Comparison of ENCODE assay signal across 8 cellular contexts in the genomic region with DNA sequence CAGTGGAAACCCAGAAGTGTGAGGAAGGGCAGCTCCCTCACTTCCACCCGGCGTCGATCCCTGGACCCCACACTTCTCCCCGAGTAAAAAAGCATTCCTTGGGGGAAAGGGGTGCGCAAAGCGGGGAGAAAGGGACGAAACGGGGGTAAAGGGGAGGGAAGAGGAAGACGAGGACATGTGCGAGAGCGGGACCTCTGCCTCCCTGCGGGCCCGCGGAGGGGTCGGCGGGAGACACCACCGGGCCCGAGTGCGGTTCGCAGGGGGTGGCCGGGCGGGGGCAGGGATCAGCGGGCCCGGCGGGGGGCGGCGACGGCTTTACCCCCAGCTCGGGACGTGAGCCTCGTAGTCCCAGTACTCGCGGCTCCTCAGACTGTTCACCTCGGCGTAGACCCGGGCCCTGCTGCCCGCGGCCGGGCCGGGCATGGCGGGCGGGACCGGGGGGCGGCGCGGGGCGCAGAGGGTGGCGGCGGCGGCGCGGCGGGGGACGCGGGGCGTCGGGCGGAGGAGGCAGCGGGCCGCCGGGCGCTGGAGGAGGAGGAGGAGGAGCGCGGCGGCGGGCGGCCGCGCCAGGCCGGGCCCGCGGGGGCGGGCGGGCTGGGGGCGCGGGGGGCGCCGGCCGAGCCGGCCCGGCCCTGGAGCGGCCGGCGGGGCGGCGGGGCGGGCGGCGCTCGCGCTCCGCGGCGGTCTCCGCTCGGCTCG. TPM values are rescaled to one million over a fixed set of nuclear protein-coding genes. Genes with fewer than 3 reads are reported as not detected.
DNase-seq lines count a peak whose midpoint lies in the region; ATAC-seq and TF ChIP-seq lines count a peak whose summit lies in the region.

No MANE protein-coding gene starts in this region.

- no peaks in the 10 kb centered on the region for H3K9me3 Mint-ChIP-seq in neural progenitor cell

- no peak for TF ChIP-seq RAD21 in SK-N-SH (IDR thresholded peaks at IDR 0.05; ENCODE audit: low read length)

- peak overlapping the region; percentile 77 for H3K9ac ChIP-seq in SK-N-SH
- H3K9ac ChIP-seq in neural progenitor cell: peak overlapping the region; percentile 47

- peaks cover 48% of the 10 kb centered on the region for H3K79me2 ChIP-seq in SK-N-SH (ENCODE audit: insufficient read depth)
- H3K79me2 ChIP-seq in neural progenitor cell (ENCODE audit: low read depth): peaks cover 51% of the 10 kb centered on the region

- CTCF ChIA-PET in SK-N-SH (lab: Yijun Ruan, JAX): interaction anchor here (0.9 to 1.5 kb wide), 5 partner anchors 9 to 197 kb away, joined by 3 to 4 read pairs (median 3); a partner anchor contains a TSS

- H3K27me3 ChIP-seq in SK-N-SH (ENCODE audit: insufficient read depth) (no peaks in the 10 kb centered on the region; the same call in 1 of the 2 replicates), neural progenitor cell (peaks cover 10% of the 10 kb centered on the region)

- H3K27ac ChIP-seq in SK-N-SH (ENCODE audit: low read depth in 2 of 2, low read length in 1 of 2) (no peak overlapping the region; a peak in 1 of 4 replicates), neural progenitor cell (no peak overlapping the region)

- H3F3A ChIP-seq in SK-N-SH (replicated peaks; ENCODE audit: insufficient read depth): no peaks in the 10 kb centered on the region
- peaks cover 2% of the 10 kb centered on the region for H3F3A ChIP-seq in neural progenitor cell (ENCODE audit: low read depth)

- H3K4me2 ChIP-seq in SK-N-SH (peak overlapping the region; percentile 83), neural progenitor cell (peak overlapping the region; percentile 89)

- peak; percentile 27 for ATAC-seq in HG02763 (IDR thresholded peaks at IDR 0.05; ENCODE audit: unreplicated experiment)

- peaks cover 11% of the 10 kb centered on the region for H3K36me3 Mint-ChIP-seq in neural progenitor cell

- H3K4me3 ChIP-seq in SK-N-SH (ENCODE audit: low read depth in 2 of 2, low read length in 1 of 2): peak overlapping the region; percentile 68 to 73
- H3K4me3 ChIP-seq in epithelial cell of proximal tubule (ENCODE audit: low read depth, low read length): peak overlapping the region; percentile 89
- H3K4me3 ChIP-seq in neural progenitor cell: peak overlapping the region; percentile 63

- DNase-seq in NCI-H1092 treated with DMSO at 0.1 percent for 48 hours (lab: John Stamatoyannopoulos, UW) (peak; percentile 3), NCI-H1092 (lab: John Stamatoyannopoulos, UW) (no peak), SK-N-SH (peak; percentile 74), epithelial cell of proximal tubule (ENCODE audit: low read depth) (no peak), neural progenitor cell (ENCODE audit: low spot score) (peak; percentile 49), NCI-H774 (lab: John Stamatoyannopoulos, UW) (no peak), DMS153 treated with DMSO at 0.1 percent for 48 hours (lab: John Stamatoyannopoulos, UW; ENCODE audit: unreplicated experiment) (no peak)

- H3K4me1 ChIP-seq in SK-N-SH (ENCODE audit: control insufficient read depth in 1 of 2, insufficient read depth in 2 of 2, low read depth in 1 of 2, low read length in 1 of 2) (peaks cover 6 to 15% of the 10 kb centered on the region in 2 experiments; a peak in 3 of 4 replicates), neural progenitor cell (peaks cover 16% of the 10 kb centered on the region)

- H3K4me1 Mint-ChIP-seq in neural progenitor cell: peaks cover 15% of the 10 kb centered on the region

- WGBS in SK-N-SH (ENCODE audit: low lambda C conversion rate): 1% methylated on average over 27 of the region's 97 CpGs

- H3K36me3 ChIP-seq in SK-N-SH (replicated peaks in 1 of 2; ENCODE audit: control insufficient read depth in 1 of 2, insufficient read depth in 2 of 2, low read length in 1 of 2) (peaks cover 36 to 39% of the 10 kb centered on the region in 2 experiments), neural progenitor cell (peaks cover 29% of the 10 kb centered on the region)

- H3K9me2 ChIP-seq in SK-N-SH: no peaks in the 10 kb centered on the region

- H3K4me3 Mint-ChIP-seq in neural progenitor cell: peak overlapping the region; percentile 86

- peaks cover 16% of the 10 kb centered on the region for H4K20me1 ChIP-seq in SK-N-SH (ENCODE audit: insufficient read depth)
- H4K20me1 ChIP-seq in neural progenitor cell (ENCODE audit: low read depth): peaks cover 35% of the 10 kb centered on the region

- H3K27me3 Mint-ChIP-seq in neural progenitor cell (ENCODE audit: insufficient read depth, low read depth): peaks cover 2% of the 10 kb centered on the region

- H2AFZ ChIP-seq in SK-N-SH (ENCODE audit: low read depth) (no peak overlapping the region), neural progenitor cell (replicated peaks) (no peak overlapping the region)

- H3K9me3 ChIP-seq in SK-N-SH: no peaks in the 10 kb centered on the region
- no peaks in the 10 kb centered on the region for H3K9me3 ChIP-seq in neural progenitor cell (ENCODE audit: low read depth)

- no peak for TF ChIP-seq EP300 in SK-N-SH (IDR thresholded peaks at IDR 0.05; ENCODE audit: borderline replicate concordance in 1 of 2, low read depth in 1 of 2, low read length in 1 of 2)

- H3K27ac Mint-ChIP-seq in neural progenitor cell: no peak overlapping the region

- POLR2A ChIA-PET in SK-N-SH (lab: Yijun Ruan, JAX): no interaction called here

- TF ChIP-seq CTCF in SK-N-SH (IDR thresholded peaks at IDR 0.05): no peak
- no peak for TF ChIP-seq CTCF in epithelial cell of proximal tubule (conservative IDR thresholded peaks at IDR 0.05; ENCODE audit: low read depth, low read length)
- TF ChIP-seq CTCF in neural progenitor cell (IDR thresholded peaks at IDR 0.05): no peak

TF ChIP-seq in SK-N-SH, 30 proteins besides CTCF, POLR2A, EP300 and RAD21:
- TF ChIP-seq SIN3A (IDR thresholded peaks at IDR 0.05; ENCODE audit: borderline replicate concordance, low read depth, low read length): no peak
- no peak for TF ChIP-seq GATA2 (CRISPR knock-in tag; IDR thresholded peaks at IDR 0.05)
- TF ChIP-seq MXI1 (IDR thresholded peaks at IDR 0.05; ENCODE audit: low read depth, low read length): no peak
- TF ChIP-seq CHD2 (IDR thresholded peaks at IDR 0.05; ENCODE audit: low read length, partially characterized antibody): no peak
- TF ChIP-seq EZH2phosphoT487 (IDR thresholded peaks at IDR 0.05; ENCODE audit: borderline replicate concordance, low read depth): no peak
- TF ChIP-seq TCF12 (IDR thresholded peaks at IDR 0.05): no peak
- TF ChIP-seq FOSL2 (IDR thresholded peaks at IDR 0.05; ENCODE audit: borderline replicate concordance, low read depth): no peak
- no peak for TF ChIP-seq NFIC (IDR thresholded peaks at IDR 0.05; ENCODE audit: borderline replicate concordance)
- no peak for TF ChIP-seq POLR2AphosphoS5 (IDR thresholded peaks at IDR 0.05; ENCODE audit: low read depth, low read length)
- TF ChIP-seq ELF1 (IDR thresholded peaks at IDR 0.05): no peak
- no peak for TF ChIP-seq SMC3 (IDR thresholded peaks at IDR 0.05; ENCODE audit: low read depth, low read length)
- TF ChIP-seq FOXM1 (IDR thresholded peaks at IDR 0.05; ENCODE audit: low read depth): no peak
- no peak for TF ChIP-seq RXRA (IDR thresholded peaks at IDR 0.05; ENCODE audit: borderline replicate concordance, low read depth)
TF ChIP-seq in SK-N-SH: peak in this region for 0.

RNA-seq across cellular contexts. Expression of a gene that starts 0.4 kb away (rescaled TPM):
- 25.8 and 27.0 TPM in 2 replicates for polyA plus RNA-seq in SK-N-SH (2012; rRNA removed)
- polyA plus RNA-seq in SK-N-SH (2012; cell fraction: cytosol; rRNA removed): 37.8 and 39.0 TPM in 2 replicates
- polyA plus RNA-seq in SK-N-SH (2012; cell fraction: nucleus; rRNA removed): 23.2 and 30.5 TPM in 2 replicates
- 20.0 and 20.2 TPM in 2 replicates for total RNA-seq in epithelial cell of proximal tubule
- 69.7 and 81.6 TPM in 2 replicates for total RNA-seq in neural progenitor cell (ENCODE audit: low replicate concordance)

Comparison
In these comparisons a context has a peak if more than half of its experiments do, and no peak if none do; other contexts are left out.
1. DNase-seq: peak in NCI-H1092 treated with DMSO at 0.1 percent for 48 hours (single experiment), SK-N-SH (single experiment) and neural progenitor cell (single experiment); none in NCI-H1092 (single experiment), epithelial cell of proximal tubule (single experiment), NCI-H774 (single experiment) and DMS153 treated with DMSO at 0.1 percent for 48 hours (single experiment).
2. Peak in every context shown above with its lines, with median percentiles within 50 percentile points of each other: H3K4me3 ChIP-seq.